Comparison of ENCODE assay signal across 21 cellular contexts in genomic region chr20:9092101-9092500, GRCh38. TPM values are rescaled to one million over a fixed set of nuclear protein-coding genes. Genes with fewer than 3 reads are reported as not detected.
A peak's percentile ranks its signal among the peaks of the same experiment; 100 is the strongest.
DNase-seq lines count a peak whose midpoint lies in the region; ATAC-seq, FAIRE-seq and TF ChIP-seq lines count a peak whose summit lies in the region.
"Had no signal": no experiment of that assay in that cellular context is flagged by ENCODE, and none has a peak within 500 bp of the region (broad histone marks: within the 10 kb centered on the region; RNA-seq: fewer than 3 reads in every experiment).

No MANE protein-coding gene starts in this region.

- H3K4me3 Mint-ChIP-seq in WTC11: no peak overlapping the region
- H3K4me3 Mint-ChIP-seq in activated CD4-positive, alpha-beta T cell treated with anti-CD3 and anti-CD28 coated beads, Interleukin-2, amount 10 ng/mL, durations not matched to agents 24 days and 14 days: no peak overlapping the region
- H3K4me3 Mint-ChIP-seq: CD4-positive, CD25-positive, alpha-beta regulatory T cell had no signal

- CTCF ChIA-PET in A549 (lab: Yijun Ruan, JAX): interaction anchor here (0.6 to 2.0 kb wide), 5 partner anchors 9 to 268 kb away, joined by 3 to 4 read pairs (median 3); no protein-coding TSS in a partner anchor
- CTCF ChIA-PET in WTC11 (lab: Charles Lee): interaction anchor here (1.1 to 1.9 kb wide), 2 partner anchors 11 to 238 kb away, joined by 3 to 9 read pairs; no protein-coding TSS in a partner anchor

- no peak overlapping the region for H2AFZ ChIP-seq in osteoblast (ENCODE audit: low read length)

- H4K20me1 ChIP-seq in osteoblast (ENCODE audit: insufficient read depth, low read length): peaks cover 3% of the 10 kb centered on the region

- POLR2A ChIA-PET in A549 (lab: Yijun Ruan, JAX): no interaction called here
- POLR2A ChIA-PET in WTC11 (lab: Charles Lee): no interaction called here

- H3K27me3 ChIP-seq in osteoblast (ENCODE audit: insufficient read depth, low read length): no peaks in the 10 kb centered on the region
- H3K27me3 ChIP-seq: SJSA1 had no signal

- H3K9me3 Mint-ChIP-seq in WTC11: no peaks in the 10 kb centered on the region
- H3K9me3 Mint-ChIP-seq in activated CD4-positive, alpha-beta T cell treated with anti-CD3 and anti-CD28 coated beads, Interleukin-2, amount 10 ng/mL, durations not matched to agents 24 days and 14 days: no peaks in the 10 kb centered on the region

- peak overlapping the region; percentile 23 for H3K4me2 ChIP-seq in A549
- H3K4me2 ChIP-seq in osteoblast (ENCODE audit: insufficient read depth, low read length): peak overlapping the region; percentile 2

- H3K79me2 ChIP-seq in osteoblast (ENCODE audit: insufficient read depth, low read length): peaks cover 76% of the 10 kb centered on the region

- intact Hi-C loops in activated CD4-positive, alpha-beta T cell treated with anti-CD3 and anti-CD28 coated beads, Interleukin-2, amount 10 ng/mL, durations not matched to agents 24 days and 14 days (cut with micrococcal nuclease): no loop called here

- TF ChIP-seq CTCF in A549 (IDR thresholded peaks at IDR 0.05) (no peak), WTC11 (IDR thresholded peaks at IDR 0.05) (no peak), osteoblast (IDR thresholded peaks at IDR 0.05; ENCODE audit: extremely low read depth, low read depth, low read length) (no peak), GM13976 (IDR thresholded peaks at IDR 0.05; ENCODE audit: borderline replicate concordance, control extremely low read depth, extremely low read depth, insufficient read depth, missing control alignments) (no peak)

- H3K27ac Mint-ChIP-seq in WTC11: peak overlapping the region; percentile 64; the same call in 1 of the 2 replicates
- no peak overlapping the region for H3K27ac Mint-ChIP-seq in activated CD4-positive, alpha-beta T cell treated with anti-CD3 and anti-CD28 coated beads, Interleukin-2, amount 10 ng/mL, durations not matched to agents 24 days and 14 days
- H3K27ac Mint-ChIP-seq: CD4-positive, CD25-positive, alpha-beta regulatory T cell had no signal

- no peaks in the 10 kb centered on the region for H3K9me3 ChIP-seq in A549
- no peaks in the 10 kb centered on the region for H3K9me3 ChIP-seq in osteoblast (ENCODE audit: low read depth, low read length)
- H3K9me3 ChIP-seq: SJSA1 had no signal

- ATAC-seq in A549 (peak; percentile 23 to 42; a peak in 4 of 6 replicates), WTC11 (no peak), GM21390 (IDR thresholded peaks at IDR 0.05; ENCODE audit: unreplicated experiment) (no peak)
- ATAC-seq: GM12878 had no signal

- TF ChIP-seq RAD21 in A549 (conservative IDR thresholded peaks at IDR 0.05 in 1 of 2, IDR thresholded peaks at IDR 0.05 in 1 of 2): no peak

- H3K36me3 Mint-ChIP-seq in WTC11: no peaks in the 10 kb centered on the region
- no peaks in the 10 kb centered on the region for H3K36me3 Mint-ChIP-seq in activated CD4-positive, alpha-beta T cell treated with anti-CD3 and anti-CD28 coated beads, Interleukin-2, amount 10 ng/mL, durations not matched to agents 24 days and 14 days (ENCODE audit: low read depth)
- H3K36me3 Mint-ChIP-seq: CD4-positive, CD25-positive, alpha-beta regulatory T cell had no signal

- H3K36me3 ChIP-seq in osteoblast (ENCODE audit: insufficient read depth, low read length): no peaks in the 10 kb centered on the region
- H3K36me3 ChIP-seq: SJSA1 had no signal

- TF ChIP-seq EP300 in A549 (IDR thresholded peaks at IDR 0.05): no peak

- DNase-seq in A549 (ENCODE audit: low read depth in 1 of 2, low spot score in 1 of 2): no peak
- peak; percentile 27 for DNase-seq in EL
- DNase-seq in WTC11 (ENCODE audit: low spot score): no peak
- no peak for DNase-seq in osteoblast (ENCODE audit: insufficient read length, low spot score, missing footprints)
- no peak for DNase-seq in activated CD4-positive, alpha-beta T cell treated with anti-CD3 and anti-CD28 coated beads, Interleukin-2, amount 10 ng/mL, durations not matched to agents 24 days and 14 days
- no peak for DNase-seq in GM13976 (ENCODE audit: low spot score)
- DNase-seq: CD4-positive, CD25-positive, alpha-beta regulatory T cell; COR-L47; DMS79; H7; KBM-7; NCI-H1092; NCI-H1436; NCI-H1930; NCI-H2227 treated with DMSO at 0.1 percent for 48 hours; NCI-H510A treated with DMSO at 0.1 percent for 48 hours; NCI-H774; NK-92 treated with Interleukin-12 subunit alpha and Interleukin-12 subunit beta, amount 100 ng/mL, for 24 hours had no signal

- 36% methylated on average over 2 of the region's 2 CpGs for WGBS in A549 (ENCODE audit: missing lambda C conversion rate)

- H3K27me3 Mint-ChIP-seq in WTC11 (ENCODE audit: low read depth): no peaks in the 10 kb centered on the region
- H3K27me3 Mint-ChIP-seq in activated CD4-positive, alpha-beta T cell treated with anti-CD3 and anti-CD28 coated beads, Interleukin-2, amount 10 ng/mL, durations not matched to agents 24 days and 14 days: no peaks in the 10 kb centered on the region
- H3K27me3 Mint-ChIP-seq: CD4-positive, CD25-positive, alpha-beta regulatory T cell had no signal

- H3K4me1 ChIP-seq in A549 (peaks cover 51% of the 10 kb centered on the region), osteoblast (ENCODE audit: insufficient read depth, low read length) (peaks cover 27% of the 10 kb centered on the region)

- peaks cover 22% of the 10 kb centered on the region for H3K4me1 Mint-ChIP-seq in WTC11
- no peaks in the 10 kb centered on the region for H3K4me1 Mint-ChIP-seq in activated CD4-positive, alpha-beta T cell treated with anti-CD3 and anti-CD28 coated beads, Interleukin-2, amount 10 ng/mL, durations not matched to agents 24 days and 14 days
- H3K4me1 Mint-ChIP-seq: CD4-positive, CD25-positive, alpha-beta regulatory T cell had no signal

- peak; percentile 82 for FAIRE-seq in A549 (lab: Jason Lieb, UNC)
- FAIRE-seq: GM12878 had no signal

- no peak for TF ChIP-seq POLR2A in A549 (IDR thresholded peaks at IDR 0.05; ENCODE audit: low read length)

- in situ Hi-C loops in GM13976 (cut with MboI; ENCODE audit: low sequenced_read_pairs, unreplicated experiment): no loop called here

- no peak overlapping the region for H3K27ac ChIP-seq in A549
- H3K27ac ChIP-seq in osteoblast (ENCODE audit: low read depth, low read length): no peak overlapping the region
- H3K27ac ChIP-seq: SJSA1 had no signal

- H3K4me3 ChIP-seq in A549: no peak overlapping the region
- no peak overlapping the region for H3K4me3 ChIP-seq in osteoblast (ENCODE audit: insufficient read depth, low read length)
- H3K4me3 ChIP-seq: GM12878, SJSA1 had no signal

TF ChIP-seq in A549, 52 proteins besides CTCF, POLR2A, EP300 and RAD21:
- no peak for TF ChIP-seq KDM1A (IDR thresholded peaks at IDR 0.05; ENCODE audit: low read depth)
- no peak for TF ChIP-seq ZNF302 (CRISPR knock-in tag; IDR thresholded peaks at IDR 0.05)
- TF ChIP-seq HOXB5 (CRISPR knock-in tag; IDR thresholded peaks at IDR 0.05): no peak
- no peak for TF ChIP-seq FOSB (CRISPR knock-in tag; IDR thresholded peaks at IDR 0.05)
- no peak for TF ChIP-seq HES2 (IDR thresholded peaks at IDR 0.05)
- TF ChIP-seq RCOR1 (IDR thresholded peaks at IDR 0.05; ENCODE audit: low read depth, low read length): no peak
- no peak for TF ChIP-seq FOSL2 (IDR thresholded peaks at IDR 0.05)
- TF ChIP-seq FOSL2 (CRISPR knock-in tag; IDR thresholded peaks at IDR 0.05): no peak
- TF ChIP-seq PHF8 (IDR thresholded peaks at IDR 0.05; ENCODE audit: borderline replicate concordance, low read depth): no peak
- TF ChIP-seq RNF2 (IDR thresholded peaks at IDR 0.05; ENCODE audit: borderline replicate concordance, low read depth): no peak

TF ChIP-seq in WTC11, 78 proteins besides CTCF, POLR2A, EP300 and RAD21 (continues in another document):
- TF ChIP-seq ZNF512 (CRISPR knock-in tag; IDR thresholded peaks at IDR 0.05; ENCODE audit: borderline replicate concordance) (no peak), ZNF317 (CRISPR knock-in tag; IDR thresholded peaks at IDR 0.05; ENCODE audit: borderline replicate concordance, low read depth) (no peak), RORB (CRISPR knock-in tag; IDR thresholded peaks at IDR 0.05) (no peak), ATF2 (CRISPR knock-in tag; IDR thresholded peaks at IDR 0.05; ENCODE audit: borderline replicate concordance, low read depth) (no peak), TP53 (CRISPR knock-in tag; IDR thresholded peaks at IDR 0.05) (no peak), ATF1 (CRISPR knock-in tag; IDR thresholded peaks at IDR 0.05) (no peak)

RNA-seq across cellular contexts. Expression of gene PLCB4, which starts 23.2 kb away (rescaled TPM):
- polyA plus RNA-seq in A549 (2011; rRNA removed) (24.0 and 32.1 TPM in 2 replicates), A549 (2017; fragmentation: RNase III; extraction: RNeasy Plus Mini Kit Qiagen cat#74134 plus additional on column Dnase treatment) (17.1 to 21.4 TPM (median 21.2 TPM) in 3 replicates)
- polyA plus RNA-seq in A549 (2012; cell fraction: cytosol; rRNA removed): 6.6 and 7.5 TPM in 2 replicates
- 9.0 and 12.0 TPM in 2 replicates for polyA plus RNA-seq in A549 (2012; cell fraction: nucleus; rRNA removed)
- polyA minus RNA-seq in A549 (2011; rRNA and poly(A)+ RNA removed): 21.0 and 23.4 TPM in 2 replicates
- total RNA-seq in WTC11 (2021) (11.9 to 14.3 TPM (median 12.6 TPM) in 3 replicates), osteoblast (13.0 and 25.6 TPM in 2 replicates)
- total RNA-seq in activated CD4-positive, alpha-beta T cell treated with anti-CD3 and anti-CD28 coated beads, Interleukin-2, amount 10 ng/mL, durations not matched to agents 24 days and 14 days: not detected in 2 replicates
- total RNA-seq: GM12878 had no signal
- polyA plus RNA-seq: CD4-positive, CD25-positive, alpha-beta regulatory T cell; GM12878 had no signal

Comparison
In these comparisons a context has a peak if more than half of its experiments do, and no peak if none do; other contexts are left out.
1. ATAC-seq: peak in A549 (2 of 2); none in WTC11 (single experiment) and GM21390 (single experiment).
2. RNA of gene PLCB4, which starts 23.2 kb away (total RNA-seq): 13.0 to 25.6 TPM in osteoblast and 11.9 to 14.3 TPM in WTC11; not detected in activated CD4-positive, alpha-beta T cell treated with anti-CD3 and anti-CD28 coated beads, Interleukin-2, amount 10 ng/mL, durations not matched to agents 24 days and 14 days; every median in the first group is over 10 times any median in the second.